ENCODE assay signal across 8 cellular contexts in genomic region chr1:9490605-9491339, GRCh38. TPM values are rescaled to one million over a fixed set of nuclear protein-coding genes. Genes with fewer than 3 reads are reported as not detected.
DNase-seq lines count a peak whose midpoint lies in the region; ATAC-seq and TF ChIP-seq lines count a peak whose summit lies in the region.

No MANE protein-coding gene starts in this region.

- H3K27me3 ChIP-seq in SK-N-SH (ENCODE audit: insufficient read depth): no peaks in the 10 kb centered on the region
- H3K27me3 ChIP-seq in gastroesophageal sphincter: no peaks in the 10 kb centered on the region
- peaks cover 15% of the 10 kb centered on the region for H3K27me3 ChIP-seq in osteoblast (ENCODE audit: insufficient read depth, low read length)
- no peaks in the 10 kb centered on the region for H3K27me3 ChIP-seq in thoracic aorta (replicated peaks; ENCODE audit: insufficient read depth)

- ATAC-seq in gastroesophageal sphincter (peak; percentile 82), thoracic aorta (ENCODE audit: insufficient number of reproducible peaks, low FRiP score, low read depth) (peak; percentile 54), GM21423 (IDR thresholded peaks at IDR 0.05; ENCODE audit: unreplicated experiment) (no peak)

- H3K36me3 ChIP-seq in SK-N-SH (replicated peaks in 1 of 2; ENCODE audit: control insufficient read depth in 1 of 2, insufficient read depth in 2 of 2, low read length in 1 of 2) (no peaks in the 10 kb centered on the region), gastroesophageal sphincter (no peaks in the 10 kb centered on the region), osteoblast (ENCODE audit: insufficient read depth, low read length) (no peaks in the 10 kb centered on the region), thoracic aorta (no peaks in the 10 kb centered on the region)

- no peak for TF ChIP-seq EP300 in SK-N-SH (IDR thresholded peaks at IDR 0.05; ENCODE audit: borderline replicate concordance in 1 of 2, low read depth in 1 of 2, low read length in 1 of 2)
- no peak for TF ChIP-seq EP300 in gastroesophageal sphincter (IDR thresholded peaks at IDR 0.05)

- peak; percentile 97 for TF ChIP-seq RAD21 in SK-N-SH (IDR thresholded peaks at IDR 0.05; ENCODE audit: low read length)

- TF ChIP-seq POLR2A in gastroesophageal sphincter (IDR thresholded peaks at IDR 0.05): no peak

- no peaks in the 10 kb centered on the region for H3K9me2 ChIP-seq in SK-N-SH

- no peaks in the 10 kb centered on the region for H3K79me2 ChIP-seq in SK-N-SH (ENCODE audit: insufficient read depth)
- H3K79me2 ChIP-seq in osteoblast (ENCODE audit: insufficient read depth, low read length): no peaks in the 10 kb centered on the region

- H3K9me3 ChIP-seq in SK-N-SH (no peaks in the 10 kb centered on the region), gastroesophageal sphincter (no peaks in the 10 kb centered on the region), osteoblast (ENCODE audit: low read depth, low read length) (no peaks in the 10 kb centered on the region), thoracic aorta (no peaks in the 10 kb centered on the region)

- no peaks in the 10 kb centered on the region for H4K20me1 ChIP-seq in SK-N-SH (ENCODE audit: insufficient read depth)
- H4K20me1 ChIP-seq in osteoblast (ENCODE audit: insufficient read depth, low read length): no peaks in the 10 kb centered on the region

- H3K4me3 ChIP-seq in SK-N-SH (ENCODE audit: low read depth in 2 of 2, low read length in 1 of 2): peak overlapping the region in 1 of 2 experiments; percentile 37; a peak in 1 of 4 replicates
- H3K4me3 ChIP-seq in gastroesophageal sphincter: no peak overlapping the region
- H3K4me3 ChIP-seq in osteoblast (ENCODE audit: insufficient read depth, low read length): no peak overlapping the region
- H3K4me3 ChIP-seq in thoracic aorta: no peak overlapping the region

- POLR2A ChIA-PET in SK-N-SH (lab: Yijun Ruan, JAX): interaction anchor here (1.1 kb wide), 1 partner anchor 201 kb away, joined by 3 read pairs; no protein-coding TSS in a partner anchor

- H3K4me1 ChIP-seq in SK-N-SH (ENCODE audit: control insufficient read depth in 1 of 2, insufficient read depth in 2 of 2, low read depth in 1 of 2, low read length in 1 of 2) (peaks cover 0 to 5% of the 10 kb centered on the region in 2 experiments; a peak in 1 of 4 replicates), gastroesophageal sphincter (peaks cover 0 to 17% (median 9%) of the 10 kb centered on the region in 3 donors), osteoblast (ENCODE audit: insufficient read depth, low read length) (peaks cover 3% of the 10 kb centered on the region), thoracic aorta (ENCODE audit: control insufficient read depth in 1 of 2, low read depth in 2 of 2) (peaks cover 0 to 3% of the 10 kb centered on the region in 2 donors)

- H3F3A ChIP-seq in SK-N-SH (replicated peaks; ENCODE audit: insufficient read depth): no peaks in the 10 kb centered on the region

- H2AFZ ChIP-seq in SK-N-SH (ENCODE audit: low read depth): no peak overlapping the region
- H2AFZ ChIP-seq in osteoblast (ENCODE audit: low read length): no peak overlapping the region

- H3K27ac ChIP-seq in SK-N-SH (ENCODE audit: low read depth in 2 of 2, low read length in 1 of 2): no peak overlapping the region
- H3K27ac ChIP-seq in gastroesophageal sphincter: no peak overlapping the region
- no peak overlapping the region for H3K27ac ChIP-seq in osteoblast (ENCODE audit: low read depth, low read length)
- H3K27ac ChIP-seq in thoracic aorta: no peak overlapping the region

- DNase-seq in Daoy (ENCODE audit: low read depth) (peak; percentile 85), SK-N-SH (peak; percentile 87), osteoblast (ENCODE audit: insufficient read length, low spot score, missing footprints) (peak; percentile 97), thoracic aorta (ENCODE audit: low spot score) (peak; percentile 77)
- DNase-seq in activated naive CD4-positive, alpha-beta T cell (lab: John Stamatoyannopoulos, UW): peak; percentile 69 to 81 (median 80)

- TF ChIP-seq CTCF in LNCAP (IDR thresholded peaks at IDR 0.05): peak; percentile 88
- peak; percentile 78 for TF ChIP-seq CTCF in SK-N-SH (IDR thresholded peaks at IDR 0.05)
- TF ChIP-seq CTCF in gastroesophageal sphincter (IDR thresholded peaks at IDR 0.05): peak in 3 of 4 experiments; percentile 92 to 97 (median 92)
- TF ChIP-seq CTCF in osteoblast (IDR thresholded peaks at IDR 0.05; ENCODE audit: extremely low read depth, low read depth, low read length): peak; percentile 87
- peak; percentile 89 for TF ChIP-seq CTCF in thoracic aorta (IDR thresholded peaks at IDR 0.05)

- WGBS in SK-N-SH (ENCODE audit: low lambda C conversion rate): 61% methylated on average over 14 of the region's 20 CpGs
- WGBS in gastroesophageal sphincter (ENCODE audit: low coverage in 1 of 2), 2 donors: 43% methylated on average over 9 of the region's 20 CpGs; no CpG with 5 or more reads in 1 of the 2 donors

- CTCF ChIA-PET in SK-N-SH (lab: Yijun Ruan, JAX): interaction anchor here (0.5 to 10.3 kb wide), 57 partner anchors 8 to 573 kb away, joined by 3 to 156 read pairs (median 5); partner anchors contain the start of genes GPR157, H6PD and SPSB1

- no peak overlapping the region for H3K9ac ChIP-seq in SK-N-SH

- H3K4me2 ChIP-seq in SK-N-SH: no peak overlapping the region
- no peak overlapping the region for H3K4me2 ChIP-seq in osteoblast (ENCODE audit: insufficient read depth, low read length)

TF ChIP-seq in SK-N-SH, 30 proteins besides CTCF, POLR2A, EP300 and RAD21:
- peak; percentile 99 for TF ChIP-seq SMC3 (IDR thresholded peaks at IDR 0.05; ENCODE audit: low read depth, low read length)
- TF ChIP-seq NFIC (IDR thresholded peaks at IDR 0.05; ENCODE audit: borderline replicate concordance): no peak

RNA-seq across cellular contexts. Expression of gene SLC25A33, which starts 48.5 kb away (rescaled TPM):
- 12.6 and 17.4 TPM in 2 replicates for total RNA-seq in Daoy (2014; rRNA removed; shearing (Covaris generic))
- polyA plus RNA-seq in SK-N-SH (2012; rRNA removed): 4.8 and 5.0 TPM in 2 replicates
- 6.6 and 7.0 TPM in 2 replicates for polyA plus RNA-seq in SK-N-SH (2012; cell fraction: cytosol; rRNA removed)
- polyA plus RNA-seq in SK-N-SH (2012; cell fraction: nucleus; rRNA removed): 1.5 and 2.8 TPM in 2 replicates
- total RNA-seq in gastroesophageal sphincter (10 to 100 TPM in 2 of 4 donors, 1 to 10 TPM in 2; 7.0 to 11.5 (median 10.5) TPM), osteoblast (7.2 and 8.0 TPM in 2 replicates), thoracic aorta (10 to 100 TPM in 1 of 2 donors, 1 to 10 TPM in 1; 4.1 to 12.3 TPM)
